Comparison of ENCODE assay signal across 10 cellular contexts in genomic region chr2:135378591-135378990, GRCh38.
"Had no signal": no experiment of that assay in that cellular context is flagged by ENCODE, and none has a peak within 500 bp of the region (broad histone marks: within the 10 kb centered on the region; RNA-seq: fewer than 3 reads in every experiment).

No MANE protein-coding gene starts in this region.

- H3K27ac ChIP-seq: HL-60, KMS-11 had no signal

- H3K4me1 Mint-ChIP-seq: IgD-negative memory B cell had no signal

- H3K27ac Mint-ChIP-seq: IgD-negative memory B cell had no signal

- H3K4me3 Mint-ChIP-seq: IgD-negative memory B cell had no signal

- H3K9ac ChIP-seq: KMS-11 had no signal

- ATAC-seq: HepG2, K562 had no signal

- DNase-seq: IMR-90, Karpas-422, KBM-7, KG1 had no signal

- H3K27me3 Mint-ChIP-seq: IgD-negative memory B cell had no signal

- H3K4me2 ChIP-seq: KMS-11 had no signal

- FAIRE-seq: HepG2, HTR-8/SVneo, K562 had no signal

- H3K4me3 ChIP-seq: K562 had no signal
